Comparison of ENCODE assay signal across 21 cellular contexts in the genomic region with DNA sequence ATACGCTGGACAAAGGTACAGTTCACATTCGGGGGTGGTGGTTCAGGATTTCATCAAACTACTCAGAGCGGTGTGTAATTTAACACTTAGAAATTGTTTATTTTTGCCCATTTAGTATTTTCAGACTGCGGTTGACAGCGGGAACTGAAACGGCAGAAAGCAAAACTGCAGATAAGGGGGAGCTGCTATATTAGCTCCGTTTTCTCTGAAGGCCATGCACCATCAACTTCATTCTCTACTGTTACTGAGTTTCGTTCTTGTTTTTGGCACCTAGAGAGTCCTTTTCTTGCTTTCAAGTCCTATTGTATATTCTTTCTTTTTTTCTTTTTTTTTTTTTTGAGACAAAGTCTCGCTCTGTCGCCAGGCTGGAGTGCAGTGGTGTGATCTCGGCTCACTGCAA.
"Had no signal": no experiment of that assay in that cellular context is flagged by ENCODE, and none has a peak within 500 bp of the region (broad histone marks: within the 10 kb centered on the region; RNA-seq: fewer than 3 reads in every experiment).

No MANE protein-coding gene starts in this region.

- DNase-seq: activated CD4-positive, alpha-beta T cell treated with anti-CD3 and anti-CD28 coated beads for 4 hours; activated CD4-positive, alpha-beta T cell treated with anti-CD3 and anti-CD28 coated beads, Interleukin-2, amount 50 U/mL, for 48 hours; activated CD4-positive, CD25-positive, alpha-beta regulatory T cell; activated CD8-positive, alpha-beta memory T cell treated with anti-CD3 and anti-CD28 coated beads, Interleukin-2, amount 50 U/mL, for 48 hours; activated naive CD4-positive, alpha-beta T cell treated with anti-CD3 and anti-CD28 coated beads for 36 hours; activated naive CD8-positive, alpha-beta T cell treated with anti-CD3 and anti-CD28 coated beads, Interleukin-2, amount 10 ng/mL, durations not matched to agents 7 days and 5 days; activated T-cell treated with anti-CD3 and anti-CD28 coated beads, Interleukin-2, amount 50 U/mL, for 4 hours; amniotic stem cell; colonic mucosa; dorsolateral prefrontal cortex; effector memory CD8-positive, alpha-beta T cell; foreskin melanocyte; left lung; naive B cell; occipital lobe; sigmoid colon; stimulated activated CD4-positive, alpha-beta T cell treated with anti-CD3 and anti-CD28 coated beads, Interleukin-15, amount 100 ng/mL, for 24 hours; stomach; transverse colon had no signal

- ATAC-seq: activated T-cell treated with anti-CD3 and anti-CD28 coated beads, Interleukin-2, amount 50 U/mL, for 4 hours; effector memory CD8-positive, alpha-beta T cell; esophagus mucosa; left lung; stimulated activated memory B cell treated with anti-CD40 and anti-IgM and Interleukin-4, amounts not matched to agents 10 μg/mL and 1 μg/mL and 100 μg/mL, for 72 hours had no signal
